ENCODE assay signal across 10 cellular contexts in genomic region chr15:81235276-81235675, GRCh38. TPM values are rescaled to one million over a fixed set of nuclear protein-coding genes. Genes with fewer than 3 reads are reported as not detected.
"Had no signal": no experiment of that assay in that cellular context is flagged by ENCODE, and none has a peak within 500 bp of the region (broad histone marks: within the 10 kb centered on the region; RNA-seq: fewer than 3 reads in every experiment).

No MANE protein-coding gene starts in this region.

- H3K36me3 ChIP-seq: cardiac muscle cell, ovary, WERI-Rb-1 had no signal

- H3K9me3 ChIP-seq: ovary had no signal

- ATAC-seq: left lobe of liver had no signal

- DNase-seq: activated CD4-positive, alpha-beta memory T cell treated with anti-CD3 and anti-CD28 coated beads, Interleukin-2, amount 10 ng/mL, durations not matched to agents 7 days and 5 days; activated naive CD4-positive, alpha-beta T cell treated with anti-CD3 and anti-CD28 coated beads, Interleukin-2, amount 50 U/mL, for 16 hours; activated T-cell treated with anti-CD3 and anti-CD28 coated beads, Interleukin-2, amount 50 U/mL, for 24 hours; ovary; stimulated activated CD4-positive, alpha-beta T cell treated with anti-CD3 and anti-CD28 coated beads, Interleukin-2, amount 100 ng/mL, for 48 hours; stimulated activated naive CD4-positive, alpha-beta T cell; WERI-Rb-1 had no signal

- H3K27ac ChIP-seq: cardiac muscle cell, WERI-Rb-1 had no signal

- H3K27me3 ChIP-seq: cardiac muscle cell, ovary had no signal

- H3K4me3 ChIP-seq: cardiac muscle cell, ovary had no signal

RNA-seq across cellular contexts. Expression of gene IL16, which starts 38.6 kb away (rescaled TPM):
- total RNA-seq: cardiac muscle cell had no signal
- polyA plus RNA-seq: cardiac muscle cell, neural cell had no signal
